Comparison of ENCODE assay signal across 9 cellular contexts in genomic region chr12:57126561-57126960, GRCh38. TPM values are rescaled to one million over a fixed set of nuclear protein-coding genes. Genes with fewer than 3 reads are reported as not detected.
DNase-seq lines count a peak whose midpoint lies in the region; ATAC-seq and TF ChIP-seq lines count a peak whose summit lies in the region.
"Had no signal": no experiment of that assay in that cellular context is flagged by ENCODE, and none has a peak within 500 bp of the region (broad histone marks: within the 10 kb centered on the region; RNA-seq: fewer than 3 reads in every experiment).

No MANE protein-coding gene starts in this region.

- H3K4me3 ChIP-seq in AG10803 (ENCODE audit: low read length) = peak overlapping the region; percentile 1; the same call in 1 of the 2 replicates
- no peak overlapping the region for H3K4me3 ChIP-seq in IMR-90 (ENCODE audit: insufficient read depth, low read depth, low read length)
- no peak overlapping the region for H3K4me3 ChIP-seq in colonic mucosa

- H2AFZ ChIP-seq in IMR-90 (replicated peaks; ENCODE audit: low read length, poor library complexity) = no peak overlapping the region

- no peak for DNase-seq in AG10803 (ENCODE audit: low read depth)
- no peak for DNase-seq in IMR-90
- peak; percentile 36 for DNase-seq in colonic mucosa
- DNase-seq in NCI-H2196 treated with DMSO at 0.1 percent for 48 hours (lab: John Stamatoyannopoulos, UW; ENCODE audit: unreplicated experiment) = no peak
- no peak for DNase-seq in dedifferentiated amniotic fluid mesenchymal stem cell (ENCODE audit: extremely low spot score)
- DNase-seq in stimulated activated CD4-positive, alpha-beta T cell treated with anti-CD3 and anti-CD28 coated beads, Interleukin-2, amount 100 ng/mL, for 48 hours = no peak

- H3K4me1 Mint-ChIP-seq in nephron = peaks cover 39% of the 10 kb centered on the region

- no peaks in the 10 kb centered on the region for H3K9me3 Mint-ChIP-seq in nephron

- dilution Hi-C loops in IMR-90 (cut with HindIII; ENCODE audit: low sequenced_read_pairs, unreplicated experiment) = no loop called here

- peaks cover 20% of the 10 kb centered on the region; the same call in 1 of the 2 replicates for H4K20me1 ChIP-seq in IMR-90 (ENCODE audit: insufficient read depth, low read length)

- no peak for TF ChIP-seq POLR2A in IMR-90 (IDR thresholded peaks at IDR 0.05; ENCODE audit: low read depth, low read length)

- H3K9me3 ChIP-seq in IMR-90 (ENCODE audit: control insufficient read depth, insufficient read depth, low read length) (no peaks in the 10 kb centered on the region; the same call in 1 of the 2 replicates), colonic mucosa (no peaks in the 10 kb centered on the region)

- CTCF ChIA-PET in IMR-90 (lab: Yijun Ruan, JAX) = interaction anchor here (0.7 kb wide), 2 partner anchors 31 to 50 kb away, joined by 3 to 4 read pairs; no protein-coding TSS in a partner anchor

- intact Hi-C loops in IMR-90 (cut with micrococcal nuclease) (no loop called here), colonic mucosa (cut with DNase I) (no loop called here)

- no peak overlapping the region for H3K56ac ChIP-seq in IMR-90 (ENCODE audit: extremely low read depth, insufficient read depth, low read length)

- no peak overlapping the region for H3K4ac ChIP-seq in IMR-90 (ENCODE audit: low read depth, low read length)

- no peaks in the 10 kb centered on the region for H3K36me3 Mint-ChIP-seq in nephron (ENCODE audit: low read depth)

- no peak overlapping the region for H3K18ac ChIP-seq in IMR-90 (ENCODE audit: low read depth, low read length)

- peaks cover 4% of the 10 kb centered on the region for H3K4me1 ChIP-seq in IMR-90 (ENCODE audit: control insufficient read depth, insufficient read depth, low read length)
- peaks cover 5% of the 10 kb centered on the region for H3K4me1 ChIP-seq in colonic mucosa

- 61% methylated on average over 3 of the region's 7 CpGs; no CpG with 5 or more reads in 1 of the 2 experiments for WGBS in IMR-90 (ENCODE audit: extremely low coverage in 2 of 2, insufficient read length in 1 of 2), 2 experiments

- H3K36me3 ChIP-seq in IMR-90 (ENCODE audit: control insufficient read depth, insufficient read depth, low read length) (peaks cover 4% of the 10 kb centered on the region; the same call in 1 of the 2 replicates), colonic mucosa (no peaks in the 10 kb centered on the region)

- TF ChIP-seq RAD21 in IMR-90 (IDR thresholded peaks at IDR 0.05; ENCODE audit: low read length) = no peak

- peak overlapping the region; percentile 75 for H2AK9ac ChIP-seq in IMR-90 (replicated peaks; ENCODE audit: low read depth, low read length, poor library complexity)

- no peak overlapping the region for H2BK15ac ChIP-seq in IMR-90 (ENCODE audit: low read depth, low read length)

- peak overlapping the region; percentile 54 to 89 (median 70) for H3K27ac Mint-ChIP-seq in nephron
- H3K27ac Mint-ChIP-seq: activated B cell treated with CpG ODN at 0.5 μM for 24 hours had no signal

- no peak overlapping the region; a peak in 1 of 4 replicates for H4K8ac ChIP-seq in IMR-90 (ENCODE audit: low read depth in 2 of 2, low read length in 2 of 2)

- H3K4me2 ChIP-seq in IMR-90 (ENCODE audit: low read depth, low read length) = no peak overlapping the region; the same call in 1 of the 2 replicates

- H3K4me3 Mint-ChIP-seq in nephron = peak overlapping the region; percentile 94 to 98 (median 96)

- peaks cover under 1 to 23% of the 10 kb centered on the region in 2 experiments; a peak in 3 of 4 replicates for H3K79me1 ChIP-seq in IMR-90 (ENCODE audit: low read depth in 1 of 2, low read length in 2 of 2)

- no peak overlapping the region for H3K14ac ChIP-seq in IMR-90 (replicated peaks; ENCODE audit: low read depth, low read length)

- no peak overlapping the region for H2BK5ac ChIP-seq in IMR-90 (ENCODE audit: low read depth, low read length, poor library complexity, severe bottlenecking)

- H3K9ac ChIP-seq in IMR-90 (ENCODE audit: low read depth, low read length) = no peak overlapping the region
- H3K9ac ChIP-seq in colonic mucosa (ENCODE audit: low read depth in 2 of 2, low read length in 2 of 2) = peak overlapping the region in 1 of 2 donors; percentile 94

- H3K9me1 ChIP-seq in IMR-90 (ENCODE audit: insufficient read depth, low read length) = peaks cover under 1% of the 10 kb centered on the region; the same call in 1 of the 2 replicates

- ATAC-seq in IMR-90 (ENCODE audit: low read depth) (no peak), HG03520 (IDR thresholded peaks at IDR 0.05; ENCODE audit: unreplicated experiment) (no peak)

- in situ Hi-C loops in IMR-90 (cut with MboI; ENCODE audit: low sequenced_read_pairs) = no loop called here

- H3K27me3 Mint-ChIP-seq in nephron (ENCODE audit: low read depth) = peaks cover 4% of the 10 kb centered on the region

- no TSS peak for BruUV-seq in IMR-90 (replicated peaks; lab: Mats Ljungman, UMichigan)

- POLR2A ChIA-PET in IMR-90 (lab: Charles Lee; ENCODE audit: unreplicated experiment) = no interaction called here

- H2AK5ac ChIP-seq in IMR-90 (ENCODE audit: low read depth, low read length) = peak overlapping the region; percentile 29; the same call in 1 of the 2 replicates

- H3K27me3 ChIP-seq in IMR-90 (ENCODE audit: control insufficient read depth, insufficient read depth, low read length) (no peaks in the 10 kb centered on the region), colonic mucosa (no peaks in the 10 kb centered on the region)

- H2BK120ac ChIP-seq in IMR-90 (ENCODE audit: low read depth, low read length) = no peak overlapping the region

- no peak overlapping the region for H2BK20ac ChIP-seq in IMR-90 (ENCODE audit: low read depth, low read length)

- H3K23ac ChIP-seq in IMR-90 (ENCODE audit: low read depth, low read length) = 0 out of 2 replicates have a peak overlapping the region, but pooled peaks have one; percentile 11

- no peak overlapping the region for H4K91ac ChIP-seq in IMR-90 (ENCODE audit: insufficient read depth, low read depth, low read length)

- no peak overlapping the region for H4K5ac ChIP-seq in IMR-90 (ENCODE audit: low read depth, low read length)

- H3K27ac ChIP-seq in IMR-90 (ENCODE audit: insufficient read depth, low read length) (no peak overlapping the region), colonic mucosa (peak overlapping the region; percentile 99)

- no peak for TF ChIP-seq CTCF in AG10803 (conservative IDR thresholded peaks at IDR 0.05; ENCODE audit: low read length)
- no peak for TF ChIP-seq CTCF in IMR-90 (conservative IDR thresholded peaks at IDR 0.05; ENCODE audit: low read depth, low read length)
- no peak for TF ChIP-seq CTCF in colonic mucosa (IDR thresholded peaks at IDR 0.05)
- no peak for TF ChIP-seq CTCF in nephron (IDR thresholded peaks at IDR 0.05; ENCODE audit: unreplicated experiment in 3 of 3)

TF ChIP-seq in IMR-90, 13 proteins besides CTCF, POLR2A, EP300 and RAD21:
- no peak for TF ChIP-seq SMC3 (IDR thresholded peaks at IDR 0.05; ENCODE audit: low read depth, low read length)
- TF ChIP-seq CHD1 (IDR thresholded peaks at IDR 0.05; ENCODE audit: low read depth, low read length) = no peak
- TF ChIP-seq MAFK (IDR thresholded peaks at IDR 0.05; ENCODE audit: low read depth, low read length) = no peak
- TF ChIP-seq RCOR1 (IDR thresholded peaks at IDR 0.05; ENCODE audit: insufficient replicate concordance, low read length) = no peak
- TF ChIP-seq, protein P1, sequence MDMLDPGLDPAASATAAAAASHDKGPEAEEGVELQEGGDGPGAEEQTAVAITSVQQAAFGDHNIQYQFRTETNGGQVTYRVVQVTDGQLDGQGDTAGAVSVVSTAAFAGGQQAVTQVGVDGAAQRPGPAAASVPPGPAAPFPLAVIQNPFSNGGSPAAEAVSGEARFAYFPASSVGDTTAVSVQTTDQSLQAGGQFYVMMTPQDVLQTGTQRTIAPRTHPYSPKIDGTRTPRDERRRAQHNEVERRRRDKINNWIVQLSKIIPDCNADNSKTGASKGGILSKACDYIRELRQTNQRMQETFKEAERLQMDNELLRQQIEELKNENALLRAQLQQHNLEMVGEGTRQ (IDR thresholded peaks at IDR 0.05; ENCODE audit: low read depth, low read length) = no peak

RNA-seq across cellular contexts. Expression of gene LRP1, which starts 1.7 kb away (rescaled TPM):
- total RNA-seq in IMR-90 (2012; rRNA removed) (73.1 and 75.5 TPM in 2 replicates), colonic mucosa (100 to 1,000 TPM; 107 to 123 TPM)
- polyA plus RNA-seq in IMR-90 (2012; rRNA removed) = 142 and 155 TPM in 2 replicates
- 119 and 250 TPM in 2 replicates for polyA plus RNA-seq in IMR-90 (2012; cell fraction: cytosol; rRNA removed)
- polyA plus RNA-seq in IMR-90 (2012; cell fraction: nucleus; rRNA removed; ENCODE audit: low replicate concordance) = 252 and 565 TPM in 2 replicates

RNA-seq across cellular contexts. Expression of gene STAT6, which starts 15.4 kb away (rescaled TPM):
- 38.9 and 43.4 TPM in 2 replicates for total RNA-seq in IMR-90 (2012; rRNA removed)
- 88.8 and 96.9 TPM in 2 replicates for polyA plus RNA-seq in IMR-90 (2012; rRNA removed)
- polyA plus RNA-seq in IMR-90 (2012; cell fraction: cytosol; rRNA removed) = 44.8 and 69.4 TPM in 2 replicates
- 334 and 370 TPM in 2 replicates for polyA plus RNA-seq in IMR-90 (2012; cell fraction: nucleus; rRNA removed; ENCODE audit: low replicate concordance)
- 100 to 1,000 TPM; 161 to 181 TPM for total RNA-seq in colonic mucosa

RNA-seq across cellular contexts. Expression of gene LRP1-AS, which starts 20.9 kb away (rescaled TPM):
- total RNA-seq in IMR-90 (2012; rRNA removed) = not detected in 2 replicates
- not detected in 2 replicates for polyA plus RNA-seq in IMR-90 (2012; rRNA removed)
- not detected in 2 replicates for polyA plus RNA-seq in IMR-90 (2012; cell fraction: cytosol; rRNA removed)
- polyA plus RNA-seq in IMR-90 (2012; cell fraction: nucleus; rRNA removed; ENCODE audit: low replicate concordance) = not detected in 2 replicates
- not detected for total RNA-seq in colonic mucosa
- total RNA-seq: activated B cell treated with CpG ODN at 0.5 μM for 24 hours had no signal

RNA-seq across cellular contexts. Expression of gene NAB2, which starts 37.6 kb away (rescaled TPM):
- total RNA-seq in IMR-90 (2012; rRNA removed) = 68.3 and 68.8 TPM in 2 replicates
- 65.1 and 65.2 TPM in 2 replicates for polyA plus RNA-seq in IMR-90 (2012; rRNA removed)
- 52.2 and 62.3 TPM in 2 replicates for polyA plus RNA-seq in IMR-90 (2012; cell fraction: cytosol; rRNA removed)
- 73.8 and 87.3 TPM in 2 replicates for polyA plus RNA-seq in IMR-90 (2012; cell fraction: nucleus; rRNA removed; ENCODE audit: low replicate concordance)
- total RNA-seq in colonic mucosa = 1 to 10 TPM; 4.8 to 7.0 TPM

RNA-seq across cellular contexts. Expression of gene NEMP1, which starts 48.0 kb away (rescaled TPM):
- total RNA-seq in IMR-90 (2012; rRNA removed) (10.9 and 14.7 TPM in 2 replicates), colonic mucosa (10 to 100 TPM in 1 of 2 donors, 1 to 10 TPM in 1; 7.3 to 21.1 TPM)
- 7.2 and 8.9 TPM in 2 replicates for polyA plus RNA-seq in IMR-90 (2012; rRNA removed)
- 1.2 and 2.3 TPM in 2 replicates for polyA plus RNA-seq in IMR-90 (2012; cell fraction: cytosol; rRNA removed)
- 3.6 and 28.5 TPM in 2 replicates for polyA plus RNA-seq in IMR-90 (2012; cell fraction: nucleus; rRNA removed; ENCODE audit: low replicate concordance)
